Comparison of ENCODE assay signal across 8 cellular contexts in genomic region chr4:88697113-88697512, GRCh38. TPM values are rescaled to one million over a fixed set of nuclear protein-coding genes. Genes with fewer than 3 reads are reported as not detected.
DNase-seq lines count a peak whose midpoint lies in the region; ATAC-seq, FAIRE-seq and TF ChIP-seq lines count a peak whose summit lies in the region.

No MANE protein-coding gene starts in this region.

- H3K27ac Mint-ChIP-seq in endodermal cell: no peak overlapping the region

- H3K4me1 ChIP-seq in endodermal cell (ENCODE audit: control insufficient read depth, insufficient read depth, low read length) (peaks cover 2% of the 10 kb centered on the region), muscle layer of duodenum (ENCODE audit: control insufficient read depth in 1 of 2, insufficient read depth in 2 of 2, low read length in 2 of 2) (peaks cover 0 to 4% of the 10 kb centered on the region in 2 donors), uterus (no peaks in the 10 kb centered on the region)

- H3K9ac ChIP-seq in endodermal cell (ENCODE audit: extremely low read depth, low read length, poor library complexity, severe bottlenecking): no peak overlapping the region

- DNase-seq in H7 (peak; percentile 28), endodermal cell (no peak), uterus (peak; percentile 48), HTR-8/SVneo (ENCODE audit: insufficient read length, low spot score) (no peak), NCI-H345 (lab: John Stamatoyannopoulos, UW) (no peak)

- TF ChIP-seq POLR2A in uterus (IDR thresholded peaks at IDR 0.05): no peak

- H3K36me3 ChIP-seq in H7 (replicated peaks; ENCODE audit: control insufficient read depth, insufficient read depth, low read length) (no peaks in the 10 kb centered on the region), endodermal cell (ENCODE audit: control insufficient read depth, insufficient read depth, low read length) (no peaks in the 10 kb centered on the region), muscle layer of duodenum (ENCODE audit: control insufficient read depth in 1 of 2, insufficient read depth in 2 of 2, low read length in 2 of 2) (peaks cover 3 to 11% of the 10 kb centered on the region in 2 donors), uterus (no peaks in the 10 kb centered on the region)

- H3K9me3 ChIP-seq in endodermal cell (ENCODE audit: control insufficient read depth, low read length) (no peaks in the 10 kb centered on the region), muscle layer of duodenum (ENCODE audit: control insufficient read depth in 1 of 2, low read length in 2 of 2) (no peaks in the 10 kb centered on the region), uterus (no peaks in the 10 kb centered on the region)

- peak overlapping the region; percentile 43; the same call in 1 of the 2 replicates for H3K4me3 ChIP-seq in H7 (ENCODE audit: insufficient read depth, low read depth, low read length)
- H3K4me3 ChIP-seq in endodermal cell (ENCODE audit: low read length): peak overlapping the region; percentile 80
- H3K4me3 ChIP-seq in muscle layer of duodenum (ENCODE audit: low read depth in 1 of 2, low read length in 2 of 2): peak overlapping the region; percentile 68 to 76
- H3K4me3 ChIP-seq in uterus: peak overlapping the region; percentile 46 to 65

- TF ChIP-seq CTCF in VCaP (conservative IDR thresholded peaks at IDR 0.05): no peak
- TF ChIP-seq CTCF in endodermal cell (conservative IDR thresholded peaks at IDR 0.05): no peak
- no peak for TF ChIP-seq CTCF in uterus (IDR thresholded peaks at IDR 0.05)

- peaks cover 4% of the 10 kb centered on the region for H3K4me1 Mint-ChIP-seq in endodermal cell

- H3K36me3 Mint-ChIP-seq in endodermal cell (ENCODE audit: low read depth): no peaks in the 10 kb centered on the region

- H3K4me3 Mint-ChIP-seq in endodermal cell: peak overlapping the region; percentile 71

- no peaks in the 10 kb centered on the region; the same call in 1 of the 2 replicates for H3K27me3 ChIP-seq in H7 (ENCODE audit: control insufficient read depth, insufficient read depth, low read length)
- no peaks in the 10 kb centered on the region for H3K27me3 ChIP-seq in endodermal cell (ENCODE audit: control insufficient read depth, insufficient read depth, low read length, poor library complexity, severe bottlenecking)
- H3K27me3 ChIP-seq in muscle layer of duodenum (ENCODE audit: low read depth, low read length): no peaks in the 10 kb centered on the region
- H3K27me3 ChIP-seq in uterus: no peaks in the 10 kb centered on the region

- FAIRE-seq in HTR-8/SVneo (lab: Jason Lieb, UNC): no peak

- H3K27me3 Mint-ChIP-seq in endodermal cell (ENCODE audit: insufficient read depth): no peaks in the 10 kb centered on the region

- no peaks in the 10 kb centered on the region for H3K9me3 Mint-ChIP-seq in endodermal cell

- WGBS in endodermal cell (ENCODE audit: insufficient coverage in 1 of 2, insufficient read length in 1 of 2), 2 experiments: 46 to 56% methylated on average over 12 to 17 of the region's 17 CpGs

- H3K27ac ChIP-seq in VCaP (peak overlapping the region; percentile 39; the same call in 1 of the 2 replicates), endodermal cell (ENCODE audit: low read depth, low read length) (no peak overlapping the region), muscle layer of duodenum (ENCODE audit: low read length) (peak overlapping the region; percentile 67), uterus (peak overlapping the region; percentile 62 to 83)

- ATAC-seq in GM21576 (IDR thresholded peaks at IDR 0.05; ENCODE audit: unreplicated experiment): no peak

- intact Hi-C loops in uterus (cut with DNase I; ENCODE audit: low total_unique reads): no loop called here

RNA-seq across cellular contexts. Expression of gene NAP1L5, which starts 0.5 kb away (rescaled TPM):
- total RNA-seq in H7 (2014; rRNA removed; shearing (Covaris generic)): 1.3 and 1.8 TPM in 2 replicates
- total RNA-seq in endodermal cell (1 to 10 TPM; 1.2 to 1.5 TPM), uterus (10 to 100 TPM in 2 of 4 donors, 1 to 10 TPM in 2; 3.8 to 15.6 (median 10.4) TPM)
- 9.2 TPM for polyA plus RNA-seq in endodermal cell (2013, experiment 1 of 2)
- polyA plus RNA-seq in endodermal cell (2013, experiment 2 of 2): 8.8 TPM

Comparison
In these comparisons a context has a peak if more than half of its experiments do, and no peak if none do; other contexts are left out.
1. DNase-seq: peak in H7 (single experiment) and uterus (2 of 2); none in endodermal cell (single experiment), HTR-8/SVneo (single experiment) and NCI-H345 (single experiment).
2. Peak in every context shown above with its lines, with median percentiles within 50 percentile points of each other: H3K4me3 ChIP-seq.